ENCODE assay signal across 11 cellular contexts in the genomic region with DNA sequence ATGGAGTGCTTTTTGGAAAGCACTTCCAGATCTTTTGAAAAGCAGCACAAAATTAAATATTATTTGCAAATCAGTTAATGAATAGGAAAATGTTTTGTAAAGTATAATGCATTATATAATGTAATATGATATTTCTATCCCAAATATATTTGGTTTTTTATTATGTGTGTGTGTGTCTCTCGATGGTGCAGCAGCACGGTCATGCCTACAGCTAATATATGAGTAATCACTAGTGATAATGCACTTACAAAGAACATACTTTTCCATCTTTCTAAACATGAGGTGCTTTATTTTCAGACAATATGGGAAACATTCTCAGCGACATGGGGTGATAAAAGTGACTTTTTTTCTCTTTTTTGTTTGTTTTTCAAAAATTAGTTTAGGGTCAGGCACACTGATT. TPM values are rescaled to one million over a fixed set of nuclear protein-coding genes. Genes with fewer than 3 reads are reported as not detected.
A peak's percentile ranks its signal among the peaks of the same experiment; 100 is the strongest.
DNase-seq lines count a peak whose midpoint lies in the region; ATAC-seq and TF ChIP-seq lines count a peak whose summit lies in the region.
"Had no signal": no experiment of that assay in that cellular context is flagged by ENCODE, and none has a peak within 500 bp of the region (broad histone marks: within the 10 kb centered on the region; RNA-seq: fewer than 3 reads in every experiment).

No MANE protein-coding gene starts in this region.

- DNase-seq in SJCRH30 (no peak), fibroblast of lung (ENCODE audit: low read depth in 2 of 2) (peak in 1 of 2 donors; percentile 17), psoas muscle (no peak), cerebellum (ENCODE audit: low spot score) (no peak), NOMO-1 treated with dmso at 0.1 percent for 144 hours (lab: John Stamatoyannopoulos, UW; ENCODE audit: unreplicated experiment) (no peak), amniotic stem cell (lab: John Stamatoyannopoulos, UW) (no peak)
- no peak for DNase-seq in effector CD4-positive, alpha-beta T cell
- DNase-seq: effector memory CD4-positive, alpha-beta T cell; NCI-H1417 treated with DMSO at 0.1 percent for 48 hours; right cardiac atrium had no signal

- H3K27ac ChIP-seq in SJCRH30 (no peak overlapping the region), fibroblast of lung (ENCODE audit: insufficient read depth, low read length) (no peak overlapping the region), psoas muscle (peak overlapping the region; percentile 94)

- peak overlapping the region; percentile 98 for H3K4me2 ChIP-seq in fibroblast of lung (ENCODE audit: extremely low read depth, insufficient read depth, low read length)

- peaks cover 27% of the 10 kb centered on the region for H3K79me2 ChIP-seq in fibroblast of lung (ENCODE audit: control insufficient read depth, insufficient read depth, low read length)

- no peaks in the 10 kb centered on the region for H4K20me1 ChIP-seq in fibroblast of lung (ENCODE audit: control insufficient read depth, extremely low read depth, insufficient read depth, low read length)

- H3K9me3 ChIP-seq in ES-I3 (ENCODE audit: control insufficient read depth, insufficient read depth, low read length) (no peaks in the 10 kb centered on the region), SJCRH30 (replicated peaks) (no peaks in the 10 kb centered on the region), fibroblast of lung (ENCODE audit: control insufficient read depth, insufficient read depth, low read depth, low read length) (no peaks in the 10 kb centered on the region), psoas muscle (no peaks in the 10 kb centered on the region)

- H3K4me3 ChIP-seq in SJCRH30 (peak overlapping the region; percentile 69), fibroblast of lung (replicated peaks in 1 of 4; ENCODE audit: control extremely low read depth in 1 of 4, insufficient read depth in 1 of 4, low read depth in 3 of 4, low read length in 4 of 4) (peak overlapping the region in 2 of 4 experiments; percentile 59 to 77), psoas muscle (peak overlapping the region; percentile 94)

- H3K27me3 ChIP-seq in SJCRH30: no peaks in the 10 kb centered on the region
- no peaks in the 10 kb centered on the region for H3K27me3 ChIP-seq in fibroblast of lung (ENCODE audit: control insufficient read depth, insufficient read depth, low read length)
- no peaks in the 10 kb centered on the region for H3K27me3 ChIP-seq in psoas muscle (ENCODE audit: insufficient read depth in 3 of 3, low read length in 2 of 3)

- no peak overlapping the region for H2AFZ ChIP-seq in fibroblast of lung (ENCODE audit: low read length)

- peaks cover 25% of the 10 kb centered on the region for H3K4me1 ChIP-seq in ES-I3 (ENCODE audit: insufficient read depth, low read length)
- peaks cover 7% of the 10 kb centered on the region; the same call in 1 of the 2 replicates for H3K4me1 ChIP-seq in SJCRH30
- H3K4me1 ChIP-seq in fibroblast of lung (ENCODE audit: control insufficient read depth, extremely low read depth, insufficient read depth, low read length): no peaks in the 10 kb centered on the region
- H3K4me1 ChIP-seq in psoas muscle: peaks cover 27% of the 10 kb centered on the region

- H3K36me3 ChIP-seq in ES-I3 (ENCODE audit: insufficient read depth, low read length) (no peaks in the 10 kb centered on the region), SJCRH30 (no peaks in the 10 kb centered on the region), fibroblast of lung (ENCODE audit: control insufficient read depth, insufficient read depth, low read length) (no peaks in the 10 kb centered on the region), psoas muscle (ENCODE audit: insufficient read depth in 1 of 2, low read depth in 1 of 2) (no peaks in the 10 kb centered on the region)

- intact Hi-C loops in psoas muscle (cut with DNase I): loop anchor here in 1 of 2 donors (10.0 kb wide), 1 partner anchor 126 kb away; no protein-coding TSS in a partner anchor

- H3K9ac ChIP-seq in ES-I3 (ENCODE audit: low read depth, low read length) (peak overlapping the region; percentile 82), fibroblast of lung (ENCODE audit: insufficient read depth, low read length) (no peak overlapping the region)

- TF ChIP-seq CTCF in fibroblast of lung (conservative IDR thresholded peaks at IDR 0.05 in 1 of 2, IDR thresholded peaks at IDR 0.05 in 1 of 2; ENCODE audit: low read depth in 1 of 2, low read length in 2 of 2) (no peak), psoas muscle (IDR thresholded peaks at IDR 0.05) (no peak)

- 63 to 79% (median 71%) methylated on average over 3 of the region's 3 CpGs for WGBS in psoas muscle, 3 donors

- no peak for ATAC-seq in psoas muscle

RNA-seq across cellular contexts. Expression of gene EEA1, which starts 1.3 kb away (rescaled TPM):
- total RNA-seq in SJCRH30 (2014; rRNA removed; shearing (Covaris generic)): 8.2 and 13.6 TPM in 2 replicates
- total RNA-seq in fibroblast of lung (38.0 and 46.4 TPM in 2 replicates), psoas muscle (10 to 100 TPM; 27.7 to 51.8 (median 37.1) TPM), cerebellum (18.1 TPM)
- polyA plus RNA-seq in fibroblast of lung (21.4 and 25.6 TPM in 2 replicates), psoas muscle (10 to 100 TPM in 1 of 3 donors, 1 to 10 TPM in 2; 4.1 to 10.9 (median 8.3) TPM)
- polyA plus RNA-seq in fibroblast of lung (2012): 17.5 and 25.3 TPM in 2 replicates
- 5.5 and 12.6 TPM in 2 replicates for polyA minus RNA-seq in fibroblast of lung (ENCODE audit: low replicate concordance)
